Comparison of ENCODE assay signal across 20 cellular contexts in the genomic region with DNA sequence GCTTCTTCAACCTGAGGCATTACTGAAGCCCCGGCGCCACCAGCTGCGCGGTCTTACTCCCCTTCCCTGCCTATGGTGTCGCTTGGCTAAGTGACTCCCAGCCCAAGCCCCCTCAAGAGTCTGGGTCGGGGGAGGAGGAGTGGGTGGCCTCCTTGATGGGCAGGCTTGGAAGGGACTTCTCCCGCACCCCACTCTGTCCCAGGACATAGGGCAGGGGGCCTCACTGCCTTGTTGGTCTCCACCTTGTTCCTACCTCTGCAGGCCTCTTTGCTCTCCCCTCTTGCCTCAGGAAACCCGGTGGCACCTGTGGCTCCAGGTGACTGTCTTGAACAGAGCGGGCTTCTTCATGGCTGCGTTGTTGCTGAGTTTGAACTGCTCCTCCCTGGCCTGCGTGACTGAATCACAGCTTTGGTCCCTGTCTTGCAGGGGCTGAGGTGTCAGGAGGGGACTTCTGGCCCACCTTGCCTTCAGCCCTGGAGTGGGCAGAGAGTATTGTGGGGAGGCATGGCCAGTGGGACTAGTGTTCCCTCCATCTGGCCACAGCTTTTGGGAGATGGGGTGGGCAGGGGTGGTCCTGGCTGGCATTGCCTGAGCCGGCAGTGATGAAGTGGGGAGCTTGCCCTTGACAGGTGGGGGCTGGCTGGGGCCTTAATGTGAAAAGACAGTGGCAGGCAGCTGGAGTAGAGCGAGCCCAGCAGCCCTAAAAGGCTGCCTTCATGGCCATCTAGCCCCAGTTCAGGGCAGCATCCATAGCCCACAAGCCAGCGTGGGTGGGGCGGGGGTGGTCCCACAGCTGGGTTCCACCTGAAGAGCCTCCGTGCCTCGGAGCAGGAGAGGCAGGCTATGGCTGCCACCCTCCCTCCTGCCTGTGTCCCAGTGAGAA. TPM values are rescaled to one million over a fixed set of nuclear protein-coding genes. Genes with fewer than 3 reads are reported as not detected.
DNase-seq lines count a peak whose midpoint lies in the region; ATAC-seq, FAIRE-seq and TF ChIP-seq lines count a peak whose summit lies in the region.
"Had no signal": no experiment of that assay in that cellular context is flagged by ENCODE, and none has a peak within 500 bp of the region (broad histone marks: within the 10 kb centered on the region; RNA-seq: fewer than 3 reads in every experiment).

No MANE protein-coding gene starts in this region.

- H3K36me3 ChIP-seq in GM23338 (ENCODE audit: insufficient read depth) (peaks cover 7% of the 10 kb centered on the region), IMR-90 (ENCODE audit: control insufficient read depth, insufficient read depth, low read length) (peaks cover 4% of the 10 kb centered on the region), kidney (ENCODE audit: control insufficient read depth in 1 of 2, insufficient read depth in 2 of 2, low read length in 2 of 2) (no peaks in the 10 kb centered on the region), neural progenitor cell (no peaks in the 10 kb centered on the region)

- BruUV-seq in IMR-90 (replicated peaks; lab: Mats Ljungman, UMichigan) = no TSS peak

- POLR2A ChIA-PET in IMR-90 (lab: Charles Lee; ENCODE audit: unreplicated experiment) = no interaction called here

- no peak overlapping the region for H4K8ac ChIP-seq in IMR-90 (ENCODE audit: low read depth in 2 of 2, low read length in 2 of 2)

- H3K18ac ChIP-seq in IMR-90 (ENCODE audit: low read depth, low read length) = no peak overlapping the region

- FAIRE-seq in kidney (lab: Jason Lieb, UNC) = no peak
- FAIRE-seq: G401.6, GM12892, GM18507, H1 had no signal

- no peak overlapping the region for H2BK120ac ChIP-seq in IMR-90 (ENCODE audit: low read depth, low read length)

- H2AFZ ChIP-seq in GM23338 (no peak overlapping the region), IMR-90 (replicated peaks; ENCODE audit: low read length, poor library complexity) (peak overlapping the region; percentile 30), neural progenitor cell (replicated peaks) (no peak overlapping the region)

- H3K79me2 ChIP-seq in GM23338 (replicated peaks; ENCODE audit: insufficient read depth) (peaks cover 13% of the 10 kb centered on the region), neural progenitor cell (ENCODE audit: low read depth) (peaks cover 22% of the 10 kb centered on the region)

- H3K9me3 ChIP-seq in IMR-90 (ENCODE audit: control insufficient read depth, insufficient read depth, low read length) (no peaks in the 10 kb centered on the region), kidney (ENCODE audit: control insufficient read depth in 1 of 2, low read length in 2 of 2) (no peaks in the 10 kb centered on the region), neural progenitor cell (ENCODE audit: low read depth) (no peaks in the 10 kb centered on the region)
- H3K9me3 ChIP-seq: BLaER1 treated with 17β-estradiol and CSF1 and Interleukin-3, amounts not matched to agents 10 nM and 100 nM; HAP-1 had no signal

- intact Hi-C loops in IMR-90 (cut with micrococcal nuclease) (no loop called here), kidney (cut with DNase I) (no loop called here)

- no peak for TF ChIP-seq POLR2A in IMR-90 (IDR thresholded peaks at IDR 0.05; ENCODE audit: low read depth, low read length)

- H2AK5ac ChIP-seq in IMR-90 (ENCODE audit: low read depth, low read length) = no peak overlapping the region

- no peak overlapping the region for H4K5ac ChIP-seq in IMR-90 (ENCODE audit: low read depth, low read length)

- H3K27me3 Mint-ChIP-seq in GM23338 (ENCODE audit: insufficient read depth, low read depth, poor library complexity) (peaks cover 69% of the 10 kb centered on the region), neural progenitor cell (ENCODE audit: insufficient read depth, low read depth) (peaks cover 28% of the 10 kb centered on the region)

- dilution Hi-C loops in IMR-90 (cut with HindIII; ENCODE audit: low sequenced_read_pairs, unreplicated experiment) = no loop called here

- H3K9me2 ChIP-seq in GM23338 (ENCODE audit: insufficient read depth) = no peaks in the 10 kb centered on the region

- peaks cover 35% of the 10 kb centered on the region for H3K27me3 ChIP-seq in GM23338 (ENCODE audit: insufficient read depth)
- H3K27me3 ChIP-seq in IMR-90 (ENCODE audit: control insufficient read depth, insufficient read depth, low read length) = peaks cover 21% of the 10 kb centered on the region
- peaks cover 33% of the 10 kb centered on the region for H3K27me3 ChIP-seq in neural progenitor cell

- no peak for ATAC-seq in GM23338
- ATAC-seq in IMR-90 (ENCODE audit: low read depth) = no peak
- ATAC-seq: CD8-positive, alpha-beta T cell had no signal

- no peak overlapping the region for H2AK9ac ChIP-seq in IMR-90 (replicated peaks; ENCODE audit: low read depth, low read length, poor library complexity)

- TF ChIP-seq RAD21 in IMR-90 (IDR thresholded peaks at IDR 0.05; ENCODE audit: low read length) = no peak

- H3K4me3 Mint-ChIP-seq in GM23338 (no peak overlapping the region), neural progenitor cell (no peak overlapping the region)
- H3K4me3 Mint-ChIP-seq: B cell; CD8-positive, alpha-beta T cell had no signal

- H2BK5ac ChIP-seq in IMR-90 (ENCODE audit: low read depth, low read length, poor library complexity, severe bottlenecking) = no peak overlapping the region

- H3K4me3 ChIP-seq in GM23338 = no peak overlapping the region
- H3K4me3 ChIP-seq in IMR-90 (ENCODE audit: insufficient read depth, low read depth, low read length) = no peak overlapping the region
- H3K4me3 ChIP-seq in kidney (ENCODE audit: low read length in 2 of 2) = no peak overlapping the region
- no peak overlapping the region for H3K4me3 ChIP-seq in neural progenitor cell
- H3K4me3 ChIP-seq: BLaER1 treated with 17β-estradiol and CSF1 and Interleukin-3, amounts not matched to agents 10 nM and 100 nM; HAP-1 had no signal

- H3K23ac ChIP-seq in IMR-90 (ENCODE audit: low read depth, low read length) = no peak overlapping the region

- peaks cover 31% of the 10 kb centered on the region for H3F3A ChIP-seq in GM23338 (replicated peaks; ENCODE audit: low read depth)
- peaks cover 45% of the 10 kb centered on the region for H3F3A ChIP-seq in neural progenitor cell (ENCODE audit: low read depth)

- no peak overlapping the region for H3K4ac ChIP-seq in IMR-90 (ENCODE audit: low read depth, low read length)

- DNase-seq in GM23338 (ENCODE audit: low spot score) (no peak), IMR-90 (no peak), kidney (peak; percentile 51), neural progenitor cell (ENCODE audit: low spot score) (no peak), DMS53 treated with DMSO at 0.1 percent for 48 hours (lab: John Stamatoyannopoulos, UW; ENCODE audit: unreplicated experiment) (no peak), H4 (ENCODE audit: low spot score) (no peak), DMS79 (lab: John Stamatoyannopoulos, UW) (no peak), kidney tubule cell (ENCODE audit: low spot score) (no peak)
- DNase-seq: Calu3; CD8-positive, alpha-beta T cell; KBM-7 had no signal

- no peaks in the 10 kb centered on the region for H3K9me1 ChIP-seq in IMR-90 (ENCODE audit: insufficient read depth, low read length)

- H3K27ac ChIP-seq in GM23338 (ENCODE audit: low read depth) (no peak overlapping the region), IMR-90 (ENCODE audit: insufficient read depth, low read length) (no peak overlapping the region), kidney (ENCODE audit: low read depth in 2 of 2, low read length in 2 of 2) (no peak overlapping the region), neural progenitor cell (peak overlapping the region; percentile 3)
- H3K27ac ChIP-seq: BLaER1 treated with 17β-estradiol and CSF1 and Interleukin-3, amounts not matched to agents 10 nM and 100 nM had no signal

- peaks cover 54% of the 10 kb centered on the region for H3K36me3 Mint-ChIP-seq in GM23338 (ENCODE audit: low read depth)
- H3K36me3 Mint-ChIP-seq in neural progenitor cell = peaks cover 26% of the 10 kb centered on the region
- H3K36me3 Mint-ChIP-seq: CD8-positive, alpha-beta T cell had no signal

- no peaks in the 10 kb centered on the region for H3K9me3 Mint-ChIP-seq in GM23338
- H3K9me3 Mint-ChIP-seq in neural progenitor cell = no peaks in the 10 kb centered on the region
- H3K9me3 Mint-ChIP-seq: CD8-positive, alpha-beta T cell had no signal

- H3K4me1 ChIP-seq in GM23338 (ENCODE audit: insufficient read depth) = peaks cover 28% of the 10 kb centered on the region
- no peaks in the 10 kb centered on the region; the same call in 1 of the 2 replicates for H3K4me1 ChIP-seq in IMR-90 (ENCODE audit: control insufficient read depth, insufficient read depth, low read length)
- H3K4me1 ChIP-seq in kidney (ENCODE audit: control insufficient read depth in 1 of 2, insufficient read depth in 1 of 2, low read depth in 1 of 2, low read length in 2 of 2) = no peaks in the 10 kb centered on the region
- H3K4me1 ChIP-seq in neural progenitor cell = peaks cover 22% of the 10 kb centered on the region

- in situ Hi-C loops in IMR-90 (cut with MboI; ENCODE audit: low sequenced_read_pairs) = loop anchor here (10.0 kb wide), 1 partner anchor 130 kb away; no protein-coding TSS in a partner anchor

- H3K4me2 ChIP-seq in GM23338 (no peak overlapping the region), IMR-90 (ENCODE audit: low read depth, low read length) (no peak overlapping the region), neural progenitor cell (no peak overlapping the region)
- H3K4me2 ChIP-seq: BLaER1 treated with 17β-estradiol and CSF1 and Interleukin-3, amounts not matched to agents 10 nM and 100 nM had no signal

- H2BK20ac ChIP-seq in IMR-90 (ENCODE audit: low read depth, low read length) = no peak overlapping the region

- peaks cover 44% of the 10 kb centered on the region for H4K20me1 ChIP-seq in GM23338 (replicated peaks; ENCODE audit: insufficient read depth)
- 0 out of 2 replicates have a peak, but pooled peaks cover 5% of the 10 kb centered on the region for H4K20me1 ChIP-seq in IMR-90 (ENCODE audit: insufficient read depth, low read length)
- peaks cover 93% of the 10 kb centered on the region for H4K20me1 ChIP-seq in neural progenitor cell (ENCODE audit: low read depth)

- H2BK15ac ChIP-seq in IMR-90 (ENCODE audit: low read depth, low read length) = no peak overlapping the region

- no peak overlapping the region for H3K27ac Mint-ChIP-seq in GM23338
- peak overlapping the region; percentile 72 for H3K27ac Mint-ChIP-seq in neural progenitor cell
- H3K27ac Mint-ChIP-seq: B cell; CD8-positive, alpha-beta T cell had no signal

- H3K9ac ChIP-seq in IMR-90 (ENCODE audit: low read depth, low read length) = no peak overlapping the region
- H3K9ac ChIP-seq in kidney (ENCODE audit: low read length in 2 of 2) = no peak overlapping the region
- no peak overlapping the region for H3K9ac ChIP-seq in neural progenitor cell
- H3K9ac ChIP-seq: BLaER1 treated with 17β-estradiol and CSF1 and Interleukin-3, amounts not matched to agents 10 nM and 100 nM had no signal

- H3K56ac ChIP-seq in IMR-90 (ENCODE audit: extremely low read depth, insufficient read depth, low read length) = no peak overlapping the region

- 86% methylated on average over 6 of the region's 17 CpGs; no CpG with 5 or more reads in 1 of the 2 experiments for WGBS in IMR-90 (ENCODE audit: extremely low coverage in 2 of 2, insufficient read length in 1 of 2), 2 experiments

- no peak overlapping the region for H4K91ac ChIP-seq in IMR-90 (ENCODE audit: insufficient read depth, low read depth, low read length)

- no peak for TF ChIP-seq CTCF in GM23338 (conservative IDR thresholded peaks at IDR 0.05; ENCODE audit: low read depth in 2 of 2)
- no peak for TF ChIP-seq CTCF in IMR-90 (conservative IDR thresholded peaks at IDR 0.05; ENCODE audit: low read depth, low read length)
- TF ChIP-seq CTCF in kidney (IDR thresholded peaks at IDR 0.05; ENCODE audit: borderline replicate concordance, extremely low read depth, insufficient read depth) = no peak
- no peak for TF ChIP-seq CTCF in neural progenitor cell (IDR thresholded peaks at IDR 0.05)

- H3K14ac ChIP-seq in IMR-90 (replicated peaks; ENCODE audit: low read depth, low read length) = no peak overlapping the region

- CTCF ChIA-PET in IMR-90 (lab: Yijun Ruan, JAX) = no interaction called here

- H3K79me1 ChIP-seq in IMR-90 (ENCODE audit: low read depth in 1 of 2, low read length in 2 of 2) = no peaks in the 10 kb centered on the region

- peaks cover 57% of the 10 kb centered on the region for H3K4me1 Mint-ChIP-seq in GM23338
- H3K4me1 Mint-ChIP-seq in neural progenitor cell = peaks cover 44% of the 10 kb centered on the region

RNA-seq across cellular contexts. Expression of a gene that starts 7.3 kb away (rescaled TPM):
- 91.1 and 114 TPM in 2 replicates for total RNA-seq in GM23338 (2014; rRNA removed; shearing (Covaris generic))
- polyA plus RNA-seq in GM23338 (2016; fragmentation: Nextera tagmentation; extraction: Ambion mirVana) (26.6 and 29.2 TPM in 2 replicates), IMR-90 (2012; rRNA removed) (3.2 and 4.0 TPM in 2 replicates), kidney (ENCODE audit: insufficient read depth, low read depth, low replicate concordance) (2.2 TPM)
- total RNA-seq in IMR-90 (2012; rRNA removed) (2.0 and 2.2 TPM in 2 replicates), kidney (3.5 TPM), neural progenitor cell (ENCODE audit: low replicate concordance) (53.5 and 155 TPM in 2 replicates)
- 2.9 and 4.0 TPM in 2 replicates for polyA plus RNA-seq in IMR-90 (2012; cell fraction: cytosol; rRNA removed)
- 4.3 and 7.7 TPM in 2 replicates for polyA plus RNA-seq in IMR-90 (2012; cell fraction: nucleus; rRNA removed; ENCODE audit: low replicate concordance)
- 24.5 and 34.2 TPM in 2 replicates for total RNA-seq in H4 (2014; rRNA removed; shearing (Covaris generic))

RNA-seq across cellular contexts. Expression of a gene that starts 11.6 kb away (rescaled TPM):
- total RNA-seq in GM23338 (2014; rRNA removed; shearing (Covaris generic)) = 0.16 and 1.0 TPM in 2 replicates
- 1.1 and 1.3 TPM in 2 replicates for polyA plus RNA-seq in GM23338 (2016; fragmentation: Nextera tagmentation; extraction: Ambion mirVana)
- 5.3 and 5.4 TPM in 2 replicates for total RNA-seq in IMR-90 (2012; rRNA removed)
- 2.4 and 3.2 TPM in 2 replicates for polyA plus RNA-seq in IMR-90 (2012; rRNA removed)
- 0.49 and 1.0 TPM in 2 replicates for polyA plus RNA-seq in IMR-90 (2012; cell fraction: cytosol; rRNA removed)
- 1.4 and 2.6 TPM in 2 replicates for polyA plus RNA-seq in IMR-90 (2012; cell fraction: nucleus; rRNA removed; ENCODE audit: low replicate concordance)
- total RNA-seq in kidney = 6.2 TPM
- 3.5 TPM for polyA plus RNA-seq in kidney (ENCODE audit: insufficient read depth, low read depth, low replicate concordance)
- total RNA-seq in neural progenitor cell (ENCODE audit: low replicate concordance) = 2.8 and 15.2 TPM in 2 replicates
- 7.0 and 14.6 TPM in 2 replicates for total RNA-seq in H4 (2014; rRNA removed; shearing (Covaris generic))

RNA-seq across cellular contexts. Expression of a gene that starts 54.0 kb away (rescaled TPM):
- total RNA-seq in GM23338 (2014; rRNA removed; shearing (Covaris generic)) = 4.6 and 5.7 TPM in 2 replicates
- 1.4 TPM in 2 replicates for polyA plus RNA-seq in GM23338 (2016; fragmentation: Nextera tagmentation; extraction: Ambion mirVana)
- 3.2 and 5.3 TPM in 2 replicates for total RNA-seq in IMR-90 (2012; rRNA removed)
- 9.4 and 12.9 TPM in 2 replicates for polyA plus RNA-seq in IMR-90 (2012; rRNA removed)
- polyA plus RNA-seq in IMR-90 (2012; cell fraction: cytosol; rRNA removed) = 13.2 and 18.5 TPM in 2 replicates
- polyA plus RNA-seq in IMR-90 (2012; cell fraction: nucleus; rRNA removed; ENCODE audit: low replicate concordance) = 21.8 and 29.2 TPM in 2 replicates
- 26.8 TPM for total RNA-seq in kidney
- polyA plus RNA-seq in kidney (ENCODE audit: insufficient read depth, low read depth, low replicate concordance) = 7.1 TPM
- 2.7 and 5.6 TPM in 2 replicates for total RNA-seq in neural progenitor cell (ENCODE audit: low replicate concordance)
- 16.0 and 18.7 TPM in 2 replicates for total RNA-seq in H4 (2014; rRNA removed; shearing (Covaris generic))

RNA-seq across cellular contexts. Expression of a gene that starts 54.5 kb away (rescaled TPM):
- not detected in 2 replicates for total RNA-seq in GM23338 (2014; rRNA removed; shearing (Covaris generic))
- polyA plus RNA-seq in GM23338 (2016; fragmentation: Nextera tagmentation; extraction: Ambion mirVana) = not detected in 2 replicates
- total RNA-seq in IMR-90 (2012; rRNA removed) = not detected in 2 replicates
- not detected in 2 replicates for polyA plus RNA-seq in IMR-90 (2012; rRNA removed)
- not detected in 2 replicates for polyA plus RNA-seq in IMR-90 (2012; cell fraction: cytosol; rRNA removed)
- polyA plus RNA-seq in IMR-90 (2012; cell fraction: nucleus; rRNA removed; ENCODE audit: low replicate concordance) = not detected in 2 replicates
- total RNA-seq in kidney = 0.94 TPM
- polyA plus RNA-seq in kidney (ENCODE audit: insufficient read depth, low read depth, low replicate concordance) = 3.7 TPM
- not detected in 2 replicates for total RNA-seq in neural progenitor cell (ENCODE audit: low replicate concordance)
- total RNA-seq in H4 (2014; rRNA removed; shearing (Covaris generic)) = not detected in 2 replicates
- total RNA-seq: A172, Calu3, H1, HT-29 had no signal
- polyA plus RNA-seq: H1 had no signal
